ENCODE assay signal across 14 cellular contexts in the genomic region with DNA sequence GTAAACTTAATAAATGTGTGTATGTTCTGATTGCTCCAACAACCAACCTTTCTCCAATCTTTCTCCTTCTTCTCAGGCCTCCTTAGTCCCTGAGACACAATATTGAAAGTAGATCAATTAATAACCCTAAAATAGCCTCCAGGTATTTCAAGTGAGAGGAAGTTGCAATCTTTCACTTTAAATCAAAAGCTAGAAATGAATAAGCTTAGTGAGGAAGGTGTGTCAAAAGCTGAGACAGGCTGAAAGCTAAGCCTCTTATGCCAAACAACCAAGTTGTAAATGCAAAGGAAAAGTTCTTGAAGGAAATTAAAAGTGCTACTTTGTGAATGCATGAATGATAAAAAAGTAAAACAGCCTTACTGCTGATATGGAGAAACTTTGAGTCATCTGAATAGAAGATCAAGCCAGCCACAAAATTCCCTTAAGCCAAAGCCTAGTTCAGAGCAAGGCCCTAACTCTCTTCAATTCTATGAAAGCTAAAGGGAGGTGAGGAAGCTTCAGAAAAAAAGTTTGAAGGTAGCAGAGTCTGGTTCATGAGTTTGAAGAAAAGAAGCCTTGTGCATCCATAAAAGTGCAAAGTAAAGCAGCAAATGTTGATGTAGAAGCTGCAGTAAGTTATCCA. TPM values are rescaled to one million over a fixed set of nuclear protein-coding genes. Genes with fewer than 3 reads are reported as not detected.
A peak's percentile ranks its signal among the peaks of the same experiment; 100 is the strongest.
DNase-seq lines count a peak whose midpoint lies in the region; ATAC-seq and TF ChIP-seq lines count a peak whose summit lies in the region.
"Had no signal": no experiment of that assay in that cellular context is flagged by ENCODE, and none has a peak within 500 bp of the region (broad histone marks: within the 10 kb centered on the region; RNA-seq: fewer than 3 reads in every experiment).

No MANE protein-coding gene starts in this region.

- intact Hi-C loops in activated CD8-positive, alpha-beta T cell treated with anti-CD3 and anti-CD28 coated beads for 36 hours (cut with micrococcal nuclease): no loop called here
- intact Hi-C loops in adrenal gland (cut with DNase I): no loop called here

- TF ChIP-seq CTCF in activated CD8-positive, alpha-beta T cell treated with anti-CD3 and anti-CD28 coated beads for 36 hours (IDR thresholded peaks at IDR 0.05): no peak
- TF ChIP-seq CTCF in osteocyte (IDR thresholded peaks at IDR 0.05): no peak
- no peak for TF ChIP-seq CTCF in adrenal gland (IDR thresholded peaks at IDR 0.05)

- H3K27me3 ChIP-seq in adrenal gland: no peaks in the 10 kb centered on the region
- H3K27me3 ChIP-seq: hepatocyte had no signal

- no peak overlapping the region for H3K4me3 Mint-ChIP-seq in activated CD8-positive, alpha-beta T cell treated with anti-CD3 and anti-CD28 coated beads for 36 hours
- no peak overlapping the region for H3K4me3 Mint-ChIP-seq in activated CD8-positive, alpha-beta T cell treated with anti-CD3 and anti-CD28 coated beads, Interleukin-2, amount 10 ng/mL, durations not matched to agents 7 days and 5 days
- no peak overlapping the region for H3K4me3 Mint-ChIP-seq in osteocyte (ENCODE audit: unreplicated experiment)
- H3K4me3 Mint-ChIP-seq: type B pancreatic cell had no signal

- peaks cover 18% of the 10 kb centered on the region for H3K4me1 Mint-ChIP-seq in activated CD8-positive, alpha-beta T cell treated with anti-CD3 and anti-CD28 coated beads for 36 hours (ENCODE audit: low read depth)
- peaks cover 21% of the 10 kb centered on the region for H3K4me1 Mint-ChIP-seq in activated CD8-positive, alpha-beta T cell treated with anti-CD3 and anti-CD28 coated beads, Interleukin-2, amount 10 ng/mL, durations not matched to agents 7 days and 5 days (ENCODE audit: low read depth)
- H3K4me1 Mint-ChIP-seq in osteocyte (ENCODE audit: unreplicated experiment): peaks cover 28% of the 10 kb centered on the region

- DNase-seq in activated CD8-positive, alpha-beta T cell treated with anti-CD3 and anti-CD28 coated beads for 36 hours: no peak
- no peak for DNase-seq in activated CD8-positive, alpha-beta T cell treated with anti-CD3 and anti-CD28 coated beads, Interleukin-2, amount 10 ng/mL, durations not matched to agents 7 days and 5 days
- DNase-seq in osteocyte (ENCODE audit: extremely low spot score, unreplicated experiment) (no peak), adrenal gland (no peak), NCI-H526 treated with DMSO at 0.1 percent for 48 hours (lab: John Stamatoyannopoulos, UW) (no peak), AG20443 (ENCODE audit: low spot score) (no peak)
- DNase-seq: anterior cingulate cortex, mesenchymal stem cell, NCI-H2029, SW 1271 had no signal

- H3K27ac Mint-ChIP-seq in activated CD8-positive, alpha-beta T cell treated with anti-CD3 and anti-CD28 coated beads for 36 hours: no peak overlapping the region
- H3K27ac Mint-ChIP-seq in activated CD8-positive, alpha-beta T cell treated with anti-CD3 and anti-CD28 coated beads, Interleukin-2, amount 10 ng/mL, durations not matched to agents 7 days and 5 days: no peak overlapping the region
- H3K27ac Mint-ChIP-seq in osteocyte (ENCODE audit: unreplicated experiment): peak overlapping the region; percentile 43
- H3K27ac Mint-ChIP-seq: type B pancreatic cell had no signal

- ATAC-seq in activated CD8-positive, alpha-beta T cell treated with anti-CD3 and anti-CD28 coated beads for 36 hours: peak; percentile 30
- no peak for ATAC-seq in activated CD8-positive, alpha-beta T cell treated with anti-CD3 and anti-CD28 coated beads, Interleukin-2, amount 10 ng/mL, durations not matched to agents 7 days and 5 days
- ATAC-seq in GM21515 (IDR thresholded peaks at IDR 0.05; ENCODE audit: unreplicated experiment): peak; percentile 75
- ATAC-seq in HG03103 (IDR thresholded peaks at IDR 0.05; ENCODE audit: low read depth, unreplicated experiment): peak; percentile 52

- CTCF ChIA-PET in activated CD8-positive, alpha-beta T cell treated with anti-CD3 and anti-CD28 coated beads for 36 hours (lab: Charles Lee): interaction anchor here (0.9 to 1.5 kb wide), 3 partner anchors 9 to 75 kb away, joined by 3 to 8 read pairs (median 3); no protein-coding TSS in a partner anchor
- CTCF ChIA-PET in activated CD8-positive, alpha-beta T cell treated with anti-CD3 and anti-CD28 coated beads, Interleukin-2, amount 10 ng/mL, durations not matched to agents 7 days and 5 days (lab: Charles Lee): interaction anchor here (1.0 to 1.9 kb wide), 3 partner anchors 11 to 40 kb away, joined by 4 to 8 read pairs (median 4); no protein-coding TSS in a partner anchor

- H3K4me1 ChIP-seq in adrenal gland (replicated peaks in 1 of 2): no peaks in the 10 kb centered on the region

- POLR2A ChIA-PET in activated CD8-positive, alpha-beta T cell treated with anti-CD3 and anti-CD28 coated beads for 36 hours (lab: Charles Lee): interaction anchor here (1.0 kb wide), 1 partner anchor 10 kb away, joined by 3 read pairs; no protein-coding TSS in a partner anchor
- POLR2A ChIA-PET in activated CD8-positive, alpha-beta T cell treated with anti-CD3 and anti-CD28 coated beads, Interleukin-2, amount 10 ng/mL, durations not matched to agents 7 days and 5 days (lab: Charles Lee): interaction anchor here (0.6 kb wide), 1 partner anchor 453 kb away, joined by 3 read pairs; no protein-coding TSS in a partner anchor

- H3K9me3 ChIP-seq in adrenal gland (replicated peaks in 1 of 3): no peaks in the 10 kb centered on the region

- no peak overlapping the region for H3K4me3 ChIP-seq in adrenal gland
- H3K4me3 ChIP-seq: hepatocyte had no signal

- H3K9me3 Mint-ChIP-seq in activated CD8-positive, alpha-beta T cell treated with anti-CD3 and anti-CD28 coated beads for 36 hours: no peaks in the 10 kb centered on the region
- no peaks in the 10 kb centered on the region for H3K9me3 Mint-ChIP-seq in activated CD8-positive, alpha-beta T cell treated with anti-CD3 and anti-CD28 coated beads, Interleukin-2, amount 10 ng/mL, durations not matched to agents 7 days and 5 days (ENCODE audit: insufficient read depth)
- H3K9me3 Mint-ChIP-seq in osteocyte (ENCODE audit: unreplicated experiment): no peaks in the 10 kb centered on the region
- H3K9me3 Mint-ChIP-seq: type B pancreatic cell had no signal

- peaks cover 4% of the 10 kb centered on the region for H3K36me3 Mint-ChIP-seq in activated CD8-positive, alpha-beta T cell treated with anti-CD3 and anti-CD28 coated beads for 36 hours (ENCODE audit: low read depth)
- H3K36me3 Mint-ChIP-seq in activated CD8-positive, alpha-beta T cell treated with anti-CD3 and anti-CD28 coated beads, Interleukin-2, amount 10 ng/mL, durations not matched to agents 7 days and 5 days (ENCODE audit: low read depth): no peaks in the 10 kb centered on the region
- H3K36me3 Mint-ChIP-seq in osteocyte (ENCODE audit: unreplicated experiment): peaks cover 56% of the 10 kb centered on the region

- no peak overlapping the region for H3K27ac ChIP-seq in adrenal gland
- H3K27ac ChIP-seq: hepatocyte had no signal

- H3K27me3 Mint-ChIP-seq in activated CD8-positive, alpha-beta T cell treated with anti-CD3 and anti-CD28 coated beads for 36 hours: no peaks in the 10 kb centered on the region
- H3K27me3 Mint-ChIP-seq in activated CD8-positive, alpha-beta T cell treated with anti-CD3 and anti-CD28 coated beads, Interleukin-2, amount 10 ng/mL, durations not matched to agents 7 days and 5 days (ENCODE audit: low read depth): peaks cover 5% of the 10 kb centered on the region
- H3K27me3 Mint-ChIP-seq in osteocyte (ENCODE audit: unreplicated experiment): no peaks in the 10 kb centered on the region
- H3K27me3 Mint-ChIP-seq: type B pancreatic cell had no signal

- H3K36me3 ChIP-seq in adrenal gland (replicated peaks in 1 of 2): no peaks in the 10 kb centered on the region

- TF ChIP-seq POLR2A in adrenal gland (IDR thresholded peaks at IDR 0.05): no peak

RNA-seq across cellular contexts. Expression of a gene that starts 38.6 kb away (rescaled TPM):
- total RNA-seq in activated CD8-positive, alpha-beta T cell treated with anti-CD3 and anti-CD28 coated beads for 36 hours: not detected
- not detected for total RNA-seq in activated CD8-positive, alpha-beta T cell treated with anti-CD3 and anti-CD28 coated beads, Interleukin-2, amount 10 ng/mL, durations not matched to agents 7 days and 5 days
- total RNA-seq in osteocyte: 1,760 and 1,947 TPM in 2 replicates
- 10 to 100 TPM in 7 of 8 donors, 1 to 10 TPM in 1; 5.7 to 65.3 (median 20.9) TPM for total RNA-seq in adrenal gland
- 10 to 100 TPM; 12.4 to 24.6 (median 19.7) TPM for polyA plus RNA-seq in adrenal gland

RNA-seq across cellular contexts. Expression of a gene that starts 40.5 kb away (rescaled TPM):
- total RNA-seq in activated CD8-positive, alpha-beta T cell treated with anti-CD3 and anti-CD28 coated beads for 36 hours: 10 to 100 TPM; 14.7 to 15.3 TPM
- total RNA-seq in activated CD8-positive, alpha-beta T cell treated with anti-CD3 and anti-CD28 coated beads, Interleukin-2, amount 10 ng/mL, durations not matched to agents 7 days and 5 days: 10 to 100 TPM; 20.5 to 21.0 TPM
- 51.4 and 51.6 TPM in 2 replicates for total RNA-seq in osteocyte
- 10 to 100 TPM; 28.1 to 51.6 (median 39.6) TPM for total RNA-seq in adrenal gland
- 10 to 100 TPM in 1 of 3 donors, 1 to 10 TPM in 2; 6.1 to 48.4 (median 8.0) TPM for polyA plus RNA-seq in adrenal gland

RNA-seq across cellular contexts. Expression of a gene that starts 40.6 kb away (rescaled TPM):
- 10 to 100 TPM; 56.5 to 58.4 TPM for total RNA-seq in activated CD8-positive, alpha-beta T cell treated with anti-CD3 and anti-CD28 coated beads for 36 hours
- total RNA-seq in activated CD8-positive, alpha-beta T cell treated with anti-CD3 and anti-CD28 coated beads, Interleukin-2, amount 10 ng/mL, durations not matched to agents 7 days and 5 days: 10 to 100 TPM; 74.6 to 76.2 TPM
- total RNA-seq in osteocyte (39.8 and 46.3 TPM in 2 replicates), adrenal gland (10 to 100 TPM; 56.1 to 73.6 (median 69.2) TPM)
- polyA plus RNA-seq in adrenal gland: 100 to 1,000 TPM in 1 of 3 donors, 10 to 100 TPM in 2; 25.3 to 128 (median 26.6) TPM

Comparison
In these comparisons a context has a peak if more than half of its experiments do, and no peak if none do; other contexts are left out.
1. RNA of a gene that starts 38.6 kb away (total RNA-seq): 1,760 to 1,947 TPM in osteocyte; 5.7 to 65.3 TPM in adrenal gland, not detected in activated CD8-positive, alpha-beta T cell treated with anti-CD3 and anti-CD28 coated beads for 36 hours and not detected in activated CD8-positive, alpha-beta T cell treated with anti-CD3 and anti-CD28 coated beads, Interleukin-2, amount 10 ng/mL, durations not matched to agents 7 days and 5 days; every median in the first group is over 10 times any median in the second.